In genomic region chr3:89747541-89748278, GRCh38 we compare ENCODE assay signal across 7 cellular contexts.
DNase-seq lines count a peak whose midpoint lies in the region; ATAC-seq, FAIRE-seq and TF ChIP-seq lines count a peak whose summit lies in the region.
"Not testable (repeated sequence)": the region's sequence is repeated elsewhere in the genome, so short reads cannot be mapped to it uniquely, and the experiment has no call there.

No MANE protein-coding gene starts in this region.

- TF ChIP-seq CTCF in HEK293 (tag by site-specific recombination; IDR thresholded peaks at IDR 0.05); PC-9 (conservative IDR thresholded peaks at IDR 0.05); H1 (IDR thresholded peaks at IDR 0.05; ENCODE audit: control extremely low read depth in 1 of 3, insufficient read depth in 1 of 3, low read depth in 1 of 3, low read length in 3 of 3): not testable (repeated sequence)
- peak; percentile 16; the same call in 1 of the 2 replicates for TF ChIP-seq CTCF in HepG2 (CRISPR knock-in tag; IDR thresholded peaks at IDR 0.05)

- not testable (repeated sequence) for BruUV-seq in PC-9 (replicated peaks; lab: Mats Ljungman, UMichigan); HepG2 (replicated peaks; lab: Mats Ljungman, UMichigan)

- H3K23ac ChIP-seq in H1 (ENCODE audit: insufficient read length) = not testable (repeated sequence)

- H3K9me3 ChIP-seq in HEK293 (ENCODE audit: control insufficient read depth, insufficient read depth, low read depth, low read length); PC-9 (ENCODE audit: insufficient read depth, low read depth); H1 (ENCODE audit: insufficient read depth in 2 of 2, low read depth in 1 of 2, low read length in 1 of 2); HepG2 (ENCODE audit: low read length): not testable (repeated sequence)

- H2BK12ac ChIP-seq in H1 (ENCODE audit: low read depth, low read length) = not testable (repeated sequence)

- H3K4me2 ChIP-seq in PC-9 = peak overlapping the region; percentile 82
- not testable (repeated sequence) for H3K4me2 ChIP-seq in H1 (ENCODE audit: insufficient read depth in 1 of 2, low read depth in 2 of 2, low read length in 2 of 2)
- H3K4me2 ChIP-seq in HepG2 (ENCODE audit: low read depth, low read length) = peak overlapping the region; percentile 45

- H3K36me3 ChIP-seq in HEK293 (ENCODE audit: control insufficient read depth in 2 of 2, insufficient read depth in 1 of 2, low read length in 2 of 2); PC-9 (ENCODE audit: low read depth); H1 (ENCODE audit: control insufficient read depth in 2 of 4, insufficient read depth in 4 of 4, low read length in 3 of 4); HepG2 (replicated peaks in 1 of 2; ENCODE audit: control insufficient read depth in 1 of 2, insufficient read depth in 2 of 2, low read length in 2 of 2): not testable (repeated sequence)

- not testable (repeated sequence) for TF ChIP-seq POLR2A in H1 (IDR thresholded peaks at IDR 0.05; ENCODE audit: control extremely low read depth in 1 of 2, low read depth in 2 of 2, low read length in 2 of 2); HepG2 (IDR thresholded peaks at IDR 0.05; ENCODE audit: insufficient read depth in 1 of 2, low read depth in 2 of 2, low read length in 2 of 2)

- not testable (repeated sequence) for H3K4me3 ChIP-seq in HEK293 (ENCODE audit: low read depth, low read length); H1 (ENCODE audit: extremely low read depth in 1 of 4, insufficient read depth in 2 of 4, low read depth in 3 of 4, low read length in 4 of 4)
- H3K4me3 ChIP-seq in PC-9 (peak overlapping the region; percentile 62), HepG2 (replicated peaks in 1 of 3; ENCODE audit: insufficient read depth in 1 of 3, low read depth in 2 of 3, low read length in 3 of 3) (peak overlapping the region in 2 of 3 experiments; percentile 37 to 39; a peak in 3 of 6 replicates)

- H3K56ac ChIP-seq in H1 (replicated peaks; ENCODE audit: insufficient read length, low read depth, low read length) = not testable (repeated sequence)

- not testable (repeated sequence) for H2BK5ac ChIP-seq in H1 (ENCODE audit: low read depth, low read length)

- not testable (repeated sequence) for ATAC-seq in HepG2

- not testable (repeated sequence) for H4K91ac ChIP-seq in H1 (replicated peaks; ENCODE audit: insufficient read length, low read length)

- H2BK15ac ChIP-seq in H1 (ENCODE audit: low read length) = not testable (repeated sequence)

- H3K9me2 ChIP-seq in PC-9 (ENCODE audit: insufficient read depth) = not testable (repeated sequence)

- H2BK120ac ChIP-seq in H1 (replicated peaks; ENCODE audit: low read depth, low read length) = not testable (repeated sequence)

- CTCF ChIA-PET in HEK293 (lab: Yijun Ruan, JAX) (interaction anchor here (0.7 kb wide), 1 partner anchor 387 kb away, joined by 3 read pairs; no protein-coding TSS in a partner anchor), H1 (lab: Charles Lee; ENCODE audit: partially characterized antibody) (interaction anchor here (2.0 kb wide), 1 partner anchor 341 kb away, joined by 5 read pairs; no protein-coding TSS in a partner anchor)
- CTCF ChIA-PET in PC-9 (lab: Charles Lee); HepG2 (lab: Yijun Ruan, JAX; ENCODE audit: low intra/inter-chr PET ratio, low total read pairs): not testable (repeated sequence)

- H3K4me1 ChIP-seq in HEK293 (ENCODE audit: control insufficient read depth, insufficient read depth, low read length); PC-9 (replicated peaks; ENCODE audit: insufficient read depth); H1 (replicated peaks in 1 of 4; ENCODE audit: control insufficient read depth in 3 of 4, insufficient read depth in 4 of 4, low read length in 3 of 4); HepG2 (ENCODE audit: insufficient read depth, low read length): not testable (repeated sequence)

- H2BK20ac ChIP-seq in H1 (ENCODE audit: low read length) = not testable (repeated sequence)

- not testable (repeated sequence) for TF ChIP-seq EP300 in H1 (IDR thresholded peaks at IDR 0.05; ENCODE audit: borderline replicate concordance in 1 of 2, low read depth in 2 of 2, low read length in 2 of 2); HepG2 (IDR thresholded peaks at IDR 0.05; ENCODE audit: low read depth in 2 of 2, low read length in 2 of 2); HepG2 (CRISPR knock-in tag; IDR thresholded peaks at IDR 0.05; ENCODE audit: borderline replicate concordance)

- peak; percentile 60 for DNase-seq in DMS53 (lab: John Stamatoyannopoulos, UW)
- DNase-seq in NCI-H1092 (lab: John Stamatoyannopoulos, UW) = peak; percentile 0
- DNase-seq in PC-9 = peak; percentile 40 to 42
- DNase-seq in SHP77 treated with DMSO at 0.1 percent for 48 hours (lab: John Stamatoyannopoulos, UW) = peak; percentile 40
- peak in 1 of 2 experiments; percentile 48 for DNase-seq in H1 (ENCODE audit: low read depth in 1 of 2, low spot score in 2 of 2)
- not testable (repeated sequence) for DNase-seq in HepG2 (ENCODE audit: low spot score)

- 78% methylated on average over 19 of the region's 24 CpGs; no CpG with 5 or more reads in 1 of the 2 experiments for WGBS in H1 (ENCODE audit: extremely low coverage in 1 of 2, insufficient coverage in 1 of 2, insufficient read length in 1 of 2, insufficient replicate concordance in 2 of 2, low coverage in 1 of 2, low lambda C conversion rate in 2 of 2, missing lambda C conversion rate in 1 of 2), 2 experiments
- 7% methylated on average over 9 of the region's 24 CpGs for WGBS in HepG2 (ENCODE audit: low lambda C conversion rate)

- not testable (repeated sequence) for TF ChIP-seq RAD21 in H1 (IDR thresholded peaks at IDR 0.05 in 1 of 2, conservative IDR thresholded peaks at IDR 0.05 in 1 of 2; ENCODE audit: low read depth in 2 of 2, low read length in 2 of 2); HepG2 (CRISPR knock-in tag; IDR thresholded peaks at IDR 0.05)

- H2AFZ ChIP-seq in PC-9 = peak overlapping the region; percentile 88
- not testable (repeated sequence) for H2AFZ ChIP-seq in H1 (ENCODE audit: low read length); HepG2 (ENCODE audit: low read length)

- POLR2A ChIA-PET in HEK293 (lab: Yijun Ruan, JAX); H1 (lab: Charles Lee; ENCODE audit: partially characterized antibody); HepG2 (lab: Yijun Ruan, JAX): not testable (repeated sequence)
- POLR2A ChIA-PET in PC-9 (lab: Charles Lee; ENCODE audit: unreplicated experiment) = interaction anchor here (0.7 kb wide), 1 partner anchor 344 kb away, joined by 9 read pairs; no protein-coding TSS in a partner anchor

- H4K5ac ChIP-seq in H1 (ENCODE audit: insufficient read length, low read depth, low read length) = not testable (repeated sequence)

- intact Hi-C loops in PC-9 (cut with micrococcal nuclease; ENCODE audit: unreplicated experiment); HepG2 (cut with micrococcal nuclease; ENCODE audit: unreplicated experiment): not testable (repeated sequence)

- not testable (repeated sequence) for H3K9ac ChIP-seq in H1 (replicated peaks in 1 of 4; ENCODE audit: extremely low read depth in 1 of 4, low read depth in 3 of 4, low read length in 3 of 4); HepG2 (ENCODE audit: insufficient read depth, low read depth, low read length)

- H3F3A ChIP-seq in PC-9 (ENCODE audit: insufficient read depth, low read depth) = not testable (repeated sequence)

- H3K14ac ChIP-seq in H1 (ENCODE audit: insufficient read length) = not testable (repeated sequence)

- in situ Hi-C loops in HepG2 (cut with HindIII; ENCODE audit: extremely low pct_ligation_motif_present, low pct_unique_long_range_greater_than_20kb) = not testable (repeated sequence)

- peak overlapping the region; percentile 25; the same call in 1 of the 2 replicates for H4K8ac ChIP-seq in H1 (ENCODE audit: extremely low read depth, insufficient read depth, low read length)

- H2AK5ac ChIP-seq in H1 (ENCODE audit: low read depth, low read length) = not testable (repeated sequence)

- not testable (repeated sequence) for H3K27me3 ChIP-seq in PC-9 (ENCODE audit: insufficient read depth, low read depth); H1 (replicated peaks in 1 of 4; ENCODE audit: control insufficient read depth in 3 of 4, extremely low read depth in 1 of 4, insufficient read depth in 3 of 4, low read length in 3 of 4); HepG2 (ENCODE audit: control insufficient read depth in 1 of 2, insufficient read depth in 2 of 2, low read length in 2 of 2)

- H3K18ac ChIP-seq in H1 (ENCODE audit: extremely low read depth, low read length) = not testable (repeated sequence)

- H4K20me1 ChIP-seq in PC-9 (ENCODE audit: insufficient read depth); H1 (replicated peaks in 1 of 2; ENCODE audit: control insufficient read depth in 1 of 2, insufficient read depth in 2 of 2, low read length in 2 of 2); HepG2 (ENCODE audit: insufficient read depth, low read length): not testable (repeated sequence)

- H3K79me2 ChIP-seq in PC-9 (ENCODE audit: low read depth); H1 (ENCODE audit: control insufficient read depth in 1 of 2, insufficient read depth in 2 of 2, low read length in 2 of 2); HepG2 (ENCODE audit: insufficient read depth, low read length): not testable (repeated sequence)

- H3K23me2 ChIP-seq in H1 (ENCODE audit: low read depth, low read length) = not testable (repeated sequence)

- H3K4ac ChIP-seq in H1 (replicated peaks; ENCODE audit: insufficient read length, low read depth, low read length) = not testable (repeated sequence)

- H3K27ac ChIP-seq in HEK293 (ENCODE audit: extremely low read depth, low read depth, low read length); PC-9; H1 (ENCODE audit: low read depth, low read length); HepG2 (ENCODE audit: extremely low read length, insufficient read depth, low read length): not testable (repeated sequence)

- H3K79me1 ChIP-seq in H1 (ENCODE audit: low read depth, low read length) = not testable (repeated sequence)

- not testable (repeated sequence) for FAIRE-seq in H1 (lab: Jason Lieb, UNC); HepG2 (lab: Jason Lieb, UNC)

TF ChIP-seq in HEK293, 187 proteins besides CTCF, POLR2A, EP300 and RAD21:
- peak; percentile 62 for TF ChIP-seq ZFP69B (tag by site-specific recombination; IDR thresholded peaks at IDR 0.05)

TF ChIP-seq in HepG2, 621 proteins besides CTCF, POLR2A, EP300 and RAD21 (continues in another document):
- 0 out of 2 replicates have a peak, but pooled peaks have one; percentile 25 for TF ChIP-seq ZNF543 (CRISPR knock-in tag; IDR thresholded peaks at IDR 0.05)
